11 cellular contexts compared by ENCODE assay signal in genomic region chr5:132264546-132265335, GRCh38. TPM values are rescaled to one million over a fixed set of nuclear protein-coding genes. Genes with fewer than 3 reads are reported as not detected.
A peak's percentile ranks its signal among the peaks of the same experiment; 100 is the strongest.
DNase-seq lines count a peak whose midpoint lies in the region; ATAC-seq and TF ChIP-seq lines count a peak whose summit lies in the region.
"Had no signal": no experiment of that assay in that cellular context is flagged by ENCODE, and none has a peak within 500 bp of the region (broad histone marks: within the 10 kb centered on the region; RNA-seq: fewer than 3 reads in every experiment).

No MANE protein-coding gene starts in this region.

- H3K4me1 Mint-ChIP-seq in CD14-positive monocyte: peaks cover 7% of the 10 kb centered on the region

- intact Hi-C loops in CD14-positive monocyte (cut with micrococcal nuclease) (no loop called here), psoas muscle (cut with DNase I) (no loop called here)

- no peaks in the 10 kb centered on the region for H3K36me3 Mint-ChIP-seq in CD14-positive monocyte
- H3K36me3 Mint-ChIP-seq: CD4-positive, CD25-positive, alpha-beta regulatory T cell had no signal

- no peaks in the 10 kb centered on the region for H3K27me3 ChIP-seq in psoas muscle (ENCODE audit: insufficient read depth in 3 of 3, low read length in 2 of 3)

- H3K4me3 Mint-ChIP-seq in CD14-positive monocyte: no peak overlapping the region
- H3K4me3 Mint-ChIP-seq: CD4-positive, CD25-positive, alpha-beta regulatory T cell had no signal

- peak overlapping the region; percentile 98 for H3K27ac ChIP-seq in RWPE1
- peak overlapping the region; percentile 65 for H3K27ac ChIP-seq in psoas muscle

- no peaks in the 10 kb centered on the region for H3K36me3 ChIP-seq in psoas muscle (ENCODE audit: insufficient read depth in 1 of 2, low read depth in 1 of 2)

- POLR2A ChIA-PET in RWPE1 (lab: Yijun Ruan, JAX; ENCODE audit: low non-redundant PET): no interaction called here

- H3K4me1 ChIP-seq in psoas muscle: peaks cover 9% of the 10 kb centered on the region

- peaks cover 3 to 16% (median 6%) of the 10 kb centered on the region in 3 donors for H3K27me3 Mint-ChIP-seq in CD14-positive monocyte (ENCODE audit: low read depth in 3 of 3)

- CTCF ChIA-PET in RWPE1 (lab: Yijun Ruan, JAX): interaction anchor here (2.8 kb wide), 1 partner anchor 26 kb away, joined by 15 read pairs; no protein-coding TSS in a partner anchor

- DNase-seq in CD14-positive monocyte (ENCODE audit: low spot score) (peak; percentile 12), RWPE1 (ENCODE audit: low spot score) (no peak), fibroblast of villous mesenchyme (ENCODE audit: low read depth) (peak; percentile 10), psoas muscle (no peak), GDM1 (lab: John Stamatoyannopoulos, UW) (no peak), superior temporal gyrus (ENCODE audit: extremely low spot score) (no peak)
- no peak for DNase-seq in effector CD8-positive, alpha-beta T cell (lab: John Stamatoyannopoulos, UW)
- DNase-seq: CD4-positive, CD25-positive, alpha-beta regulatory T cell; T-helper 9 cell had no signal

- H3K27ac Mint-ChIP-seq in CD14-positive monocyte: no peak overlapping the region

- no peak for ATAC-seq in psoas muscle
- no peak for ATAC-seq in GM21786 (IDR thresholded peaks at IDR 0.05; ENCODE audit: unreplicated experiment)
- ATAC-seq: GM12878 had no signal

- H3K9me3 ChIP-seq in psoas muscle: no peaks in the 10 kb centered on the region

- TF ChIP-seq CTCF in CD14-positive monocyte (IDR thresholded peaks at IDR 0.05): no peak
- TF ChIP-seq CTCF in RWPE1 (conservative IDR thresholded peaks at IDR 0.05; ENCODE audit: low read depth): no peak
- no peak for TF ChIP-seq CTCF in fibroblast of villous mesenchyme (IDR thresholded peaks at IDR 0.05; ENCODE audit: insufficient read depth, low read depth, low read length)
- TF ChIP-seq CTCF in psoas muscle (IDR thresholded peaks at IDR 0.05): no peak

- H3K4me3 ChIP-seq in fibroblast of villous mesenchyme (ENCODE audit: low read depth, low read length) (no peak overlapping the region), psoas muscle (no peak overlapping the region)
- H3K4me3 ChIP-seq: GM12878 had no signal

- WGBS in psoas muscle, 3 donors: 60 to 69% (median 66%) methylated on average over 4 of the region's 4 CpGs

- no peaks in the 10 kb centered on the region for H3K9me3 Mint-ChIP-seq in CD14-positive monocyte

RNA-seq across cellular contexts. Expression of gene PDLIM4, which starts 7.2 kb away (rescaled TPM):
- not detected for polyA plus RNA-seq in CD14-positive monocyte
- total RNA-seq in fibroblast of villous mesenchyme: 42.8 and 97.2 TPM in 2 replicates
- total RNA-seq in psoas muscle: 1 to 10 TPM; 3.2 to 6.6 (median 5.6) TPM
- 1 to 10 TPM; 1.8 to 6.4 (median 3.0) TPM for polyA plus RNA-seq in psoas muscle
- total RNA-seq: CD4-positive, CD25-positive, alpha-beta regulatory T cell had no signal
- polyA plus RNA-seq: CD4-positive, CD25-positive, alpha-beta regulatory T cell had no signal

RNA-seq across cellular contexts. Expression of gene SLC22A4, which starts 29.5 kb away (rescaled TPM):
- polyA plus RNA-seq in CD14-positive monocyte: 10 to 100 TPM; 12.2 to 13.0 TPM
- 6.8 and 16.4 TPM in 2 replicates for total RNA-seq in fibroblast of villous mesenchyme
- total RNA-seq in psoas muscle: 10 to 100 TPM in 1 of 4 donors, 1 to 10 TPM in 3; 1.9 to 14.0 (median 2.7) TPM
- polyA plus RNA-seq in psoas muscle: 10 to 100 TPM in 1 of 3 donors, 1 to 10 TPM in 2; 1.1 to 17.5 (median 5.6) TPM
- total RNA-seq: CD4-positive, CD25-positive, alpha-beta regulatory T cell had no signal
- polyA plus RNA-seq: CD4-positive, CD25-positive, alpha-beta regulatory T cell had no signal

RNA-seq across cellular contexts. Expression of gene P4HA2, which starts 37.1 kb away (rescaled TPM):
- polyA plus RNA-seq in CD14-positive monocyte (under 1 TPM; 0.45 to 0.99 TPM), psoas muscle (10 to 100 TPM; 10.2 to 13.7 (median 13.0) TPM)
- total RNA-seq in fibroblast of villous mesenchyme (161 and 191 TPM in 2 replicates), psoas muscle (10 to 100 TPM; 12.5 to 21.6 (median 16.6) TPM)
- total RNA-seq: CD4-positive, CD25-positive, alpha-beta regulatory T cell had no signal
- polyA plus RNA-seq: CD4-positive, CD25-positive, alpha-beta regulatory T cell had no signal

Comparison
In these comparisons a context has a peak if more than half of its experiments do, and no peak if none do; other contexts are left out.
1. DNase-seq: peak in CD14-positive monocyte (single experiment) and fibroblast of villous mesenchyme (single experiment); none in RWPE1 (single experiment), psoas muscle (0 of 2), GDM1 (single experiment), effector CD8-positive, alpha-beta T cell (single experiment) and superior temporal gyrus (single experiment).